ENCODE assay signal across 8 cellular contexts in the genomic region with DNA sequence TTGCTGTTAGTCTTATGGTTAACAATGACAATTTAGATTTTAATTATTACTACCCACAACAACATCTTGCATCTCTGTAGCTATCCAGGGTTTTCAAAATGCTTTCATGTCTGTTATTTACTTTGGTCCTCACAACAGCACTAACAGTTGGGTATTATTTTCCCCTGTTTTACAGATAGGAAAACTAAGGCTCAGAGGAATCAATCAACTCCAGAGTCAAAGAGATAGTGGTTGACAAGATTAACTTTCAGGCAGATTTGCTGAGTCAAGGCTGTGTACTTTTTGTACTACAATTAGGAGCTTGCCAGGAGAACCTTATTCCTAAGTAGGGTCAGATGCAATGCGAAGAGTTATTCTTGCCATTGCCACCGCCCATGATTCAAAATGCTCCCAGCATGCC.
"Had no signal": no experiment of that assay in that cellular context is flagged by ENCODE, and none has a peak within 500 bp of the region (broad histone marks: within the 10 kb centered on the region; RNA-seq: fewer than 3 reads in every experiment).

No MANE protein-coding gene starts in this region.

- H3K4me3 ChIP-seq: GM23248, HAP-1 had no signal

- H3K9me3 ChIP-seq: HAP-1 had no signal

- ATAC-seq: HCT116 had no signal

- H3K36me3 ChIP-seq: HAP-1 had no signal

- H3K4me1 ChIP-seq: HAP-1 had no signal

- DNase-seq: GOT3, H7, HFFc6, KG1 had no signal

- H3K27ac ChIP-seq: GM23248, HL-60 had no signal
